Comparison of ENCODE assay signal across 8 cellular contexts in the genomic region with DNA sequence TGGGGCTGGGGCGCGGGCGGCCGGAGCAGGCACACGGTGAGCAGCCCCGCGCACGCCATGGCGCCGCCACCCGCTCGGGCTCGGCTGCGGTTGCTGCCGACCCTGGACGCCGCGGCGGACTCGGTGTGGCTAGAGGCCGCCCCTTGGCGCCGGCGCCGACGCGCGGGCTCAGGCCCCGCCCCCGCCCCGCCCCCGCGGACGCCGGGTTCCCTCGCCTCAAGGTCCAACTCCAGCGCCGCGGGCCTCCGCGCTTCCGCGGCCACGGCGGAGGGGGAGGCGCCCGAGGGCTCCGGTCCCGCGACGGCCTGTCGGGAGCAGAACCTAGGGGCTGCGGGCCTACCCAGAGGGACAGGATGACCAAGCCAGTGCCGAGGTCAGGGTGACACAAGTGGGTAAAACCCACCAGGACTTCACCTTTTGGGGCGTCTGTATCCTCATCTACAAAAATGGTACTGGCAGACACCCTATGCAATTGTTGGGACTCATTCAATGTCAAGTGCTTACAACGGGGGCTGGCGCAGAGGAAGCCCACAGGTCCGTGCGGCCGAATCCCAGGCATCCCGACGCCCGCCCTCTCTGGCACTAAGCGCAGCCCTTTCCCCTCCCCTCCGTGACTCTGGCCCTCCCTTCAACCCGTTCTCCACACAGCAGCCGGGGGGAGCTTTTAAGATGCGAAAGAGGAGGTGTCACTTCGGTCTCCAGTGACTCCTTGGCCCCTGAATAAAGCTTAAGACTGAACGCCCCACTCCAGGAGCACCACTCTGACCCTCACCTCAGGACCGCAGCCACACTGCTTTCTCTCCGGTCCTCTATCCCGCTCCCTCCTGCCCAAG. TPM values are rescaled to one million over a fixed set of nuclear protein-coding genes. Genes with fewer than 3 reads are reported as not detected.
A peak's percentile ranks its signal among the peaks of the same experiment; 100 is the strongest.
DNase-seq lines count a peak whose midpoint lies in the region; ATAC-seq and TF ChIP-seq lines count a peak whose summit lies in the region.

A gene with protein sequence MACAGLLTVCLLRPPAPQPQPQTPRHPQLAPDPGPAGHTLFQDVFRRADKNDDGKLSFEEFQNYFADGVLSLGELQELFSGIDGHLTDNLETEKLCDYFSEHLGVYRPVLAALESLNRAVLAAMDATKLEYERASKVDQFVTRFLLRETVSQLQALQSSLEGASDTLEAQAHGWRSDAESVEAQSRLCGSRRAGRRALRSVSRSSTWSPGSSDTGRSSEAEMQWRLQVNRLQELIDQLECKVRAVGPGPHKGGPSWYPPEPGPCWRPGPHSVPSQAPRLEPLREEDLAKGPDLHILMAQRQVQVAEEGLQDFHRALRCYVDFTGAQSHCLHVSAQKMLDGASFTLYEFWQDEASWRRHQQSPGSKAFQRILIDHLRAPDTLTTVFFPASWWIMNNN (minus strand): TSS at position 135 of the 833 bp plus-strand sequence. CDS start 76 bp downstream, at position 59.

- POLR2A ChIA-PET in AG04450 (lab: Yijun Ruan, JAX), result interaction anchor here (1.3 kb wide), 1 partner anchor 11 kb away, joined by 3 read pairs; no protein-coding TSS in a partner anchor

- H3K4me3 ChIP-seq in AG04450 (ENCODE audit: low read depth, low read length) (peak within 1 kb of the TSS; percentile 69), epithelial cell of proximal tubule (ENCODE audit: low read depth, low read length) (peak within 1 kb of the TSS; percentile 86)

- H3K9me3 ChIP-seq in AG04450 (ENCODE audit: control insufficient read depth, insufficient read depth, low read length), result no peaks in the 10 kb centered on the region; the same call in 1 of the 2 replicates

- no peak for TF ChIP-seq CTCF in AG04450 (IDR thresholded peaks at IDR 0.05; ENCODE audit: low read depth, low read length)
- TF ChIP-seq CTCF in epithelial cell of proximal tubule (conservative IDR thresholded peaks at IDR 0.05; ENCODE audit: low read depth, low read length), result no peak

- CTCF ChIA-PET in AG04450 (lab: Charles Lee), result interaction anchor here (0.6 kb wide), 1 partner anchor 162 kb away, joined by 3 read pairs; no protein-coding TSS in a partner anchor

- H3K27me3 ChIP-seq in AG04450 (ENCODE audit: control insufficient read depth, insufficient read depth, low read length), result no peaks in the 10 kb centered on the region

- H3K27ac ChIP-seq in AG04450 (ENCODE audit: low read depth, low read length), result peak within 1 kb of the TSS; percentile 47

- DNase-seq in AG04450 (ENCODE audit: low read depth, low spot score) (no peak), NOMO-1 treated with DMSO at 0.1 percent for 48 hours (lab: John Stamatoyannopoulos, UW; ENCODE audit: unreplicated experiment) (peak; percentile 29), activated T-cell treated with anti-CD3 and anti-CD28 coated beads for 48 hours (ENCODE audit: low read depth) (peak; percentile 73), epithelial cell of proximal tubule (ENCODE audit: low read depth) (no peak), middle frontal gyrus (ENCODE audit: extremely low spot score, low spot score) (peak; percentile 67)
- DNase-seq in stimulated activated naive CD8-positive, alpha-beta T cell treated with anti-CD3 and anti-CD28 coated beads, Interleukin-15, Interleukin-2, amounts not matched to agents 100 U/mL and 50 U/mL, for 24 hours, result peak; percentile 75

- ATAC-seq in GM18520 (IDR thresholded peaks at IDR 0.05; ENCODE audit: unreplicated experiment), result peak; percentile 42
- ATAC-seq in HG03432 (IDR thresholded peaks at IDR 0.05; ENCODE audit: unreplicated experiment), result peak; percentile 65
- ATAC-seq in stimulated activated naive CD8-positive, alpha-beta T cell treated with anti-CD3 and anti-CD28 coated beads, Interleukin-15, Interleukin-2, amounts not matched to agents 100 U/mL and 50 U/mL, for 24 hours, result peak; percentile 73

RNA-seq across cellular contexts. Expression of the gene that starts here (rescaled TPM):
- 11.7 and 15.7 TPM in 2 replicates for polyA plus RNA-seq in AG04450 (2011; rRNA removed)
- 14.1 and 28.6 TPM in 2 replicates for polyA minus RNA-seq in AG04450 (2011; rRNA and poly(A)+ RNA removed)
- 13.2 and 26.9 TPM in 2 replicates for total RNA-seq in epithelial cell of proximal tubule

Comparison
In these comparisons a context has a peak if more than half of its experiments do, and no peak if none do; other contexts are left out.
1. DNase-seq: peak in NOMO-1 treated with DMSO at 0.1 percent for 48 hours (single experiment), activated T-cell treated with anti-CD3 and anti-CD28 coated beads for 48 hours (single experiment), middle frontal gyrus (single experiment) and stimulated activated naive CD8-positive, alpha-beta T cell treated with anti-CD3 and anti-CD28 coated beads, Interleukin-15, Interleukin-2, amounts not matched to agents 100 U/mL and 50 U/mL, for 24 hours (single experiment); none in AG04450 (single experiment) and epithelial cell of proximal tubule (single experiment).
2. Peak in every context shown above with its lines, with median percentiles within 50 percentile points of each other: ATAC-seq.